8 cellular contexts compared by ENCODE assay signal in genomic region chr11:99739464-99740089, GRCh38.
DNase-seq lines count a peak whose midpoint lies in the region; ATAC-seq and TF ChIP-seq lines count a peak whose summit lies in the region.

No MANE protein-coding gene starts in this region.

- H3K4me3 ChIP-seq in brain microvascular endothelial cell (ENCODE audit: low read depth, low read length): no peak overlapping the region

- in situ Hi-C loops in brain microvascular endothelial cell (cut with HindIII; ENCODE audit: low pct_ligation_motif_present, low sequenced_read_pairs): no loop called here

- DNase-seq in NCI-H345 treated with DMSO at 0.1 percent for 48 hours (lab: John Stamatoyannopoulos, UW; ENCODE audit: unreplicated experiment): peak; percentile 16
- DNase-seq in brain microvascular endothelial cell: peak; percentile 47
- DNase-seq in midbrain (lab: John Stamatoyannopoulos, UW): peak; percentile 20
- DNase-seq in NCI-H1048 (lab: John Stamatoyannopoulos, UW): no peak
- no peak for DNase-seq in NCI-H2227 treated with DMSO at 0.1 percent for 48 hours (lab: John Stamatoyannopoulos, UW)

- TF ChIP-seq CTCF in 22Rv1 (IDR thresholded peaks at IDR 0.05): peak; percentile 76
- TF ChIP-seq CTCF in brain microvascular endothelial cell (IDR thresholded peaks at IDR 0.05; ENCODE audit: low read depth, low read length, missing control alignments): peak; percentile 56

- H3K27ac ChIP-seq in 22Rv1: no peak overlapping the region
- H3K27ac ChIP-seq in brain microvascular endothelial cell: no peak overlapping the region

- H3K36me3 ChIP-seq in brain microvascular endothelial cell (replicated peaks): no peaks in the 10 kb centered on the region

- no peaks in the 10 kb centered on the region for H3K27me3 ChIP-seq in brain microvascular endothelial cell (replicated peaks)

- ATAC-seq in GM19468 (IDR thresholded peaks at IDR 0.05; ENCODE audit: extremely low read depth, unreplicated experiment): peak; percentile 50
- ATAC-seq in HG02798 (IDR thresholded peaks at IDR 0.05; ENCODE audit: poor library complexity, unreplicated experiment): no peak

Comparison
In these comparisons a context has a peak if more than half of its experiments do, and no peak if none do; other contexts are left out.
1. DNase-seq: peak in NCI-H345 treated with DMSO at 0.1 percent for 48 hours (single experiment), brain microvascular endothelial cell (single experiment) and midbrain (single experiment); none in NCI-H1048 (single experiment) and NCI-H2227 treated with DMSO at 0.1 percent for 48 hours (single experiment).